In genomic region chr12:54956322-54956721, GRCh38 we compare ENCODE assay signal across 23 cellular contexts. TPM values are rescaled to one million over a fixed set of nuclear protein-coding genes. Genes with fewer than 3 reads are reported as not detected.
A peak's percentile ranks its signal among the peaks of the same experiment; 100 is the strongest.
DNase-seq lines count a peak whose midpoint lies in the region; ATAC-seq, FAIRE-seq and TF ChIP-seq lines count a peak whose summit lies in the region.
"Had no signal": no experiment of that assay in that cellular context is flagged by ENCODE, and none has a peak within 500 bp of the region (broad histone marks: within the 10 kb centered on the region; RNA-seq: fewer than 3 reads in every experiment).

No MANE protein-coding gene starts in this region.

- FAIRE-seq in D721Med (lab: Jason Lieb, UNC) = no peak
- FAIRE-seq: pancreas had no signal

- POLR2A ChIA-PET in T-cell (lab: Charles Lee) = interaction anchor here in 1 of 2 donors (0.7 kb wide), 1 partner anchor 94 kb away, joined by 3 read pairs; no protein-coding TSS in a partner anchor

- TF ChIP-seq CTCF in D721Med (IDR thresholded peaks at IDR 0.05; ENCODE audit: insufficient read depth, missing control alignments) = no peak

- peak in 1 of 4 experiments; percentile 14 for ATAC-seq in T-cell (replicated peaks in 1 of 4)
- ATAC-seq in stimulated activated memory B cell treated with anti-CD40 and anti-IgM and Interleukin-4, amounts not matched to agents 10 μg/mL and 1 μg/mL and 100 μg/mL, for 72 hours = no peak
- ATAC-seq: HCT116, heart right ventricle had no signal

- CTCF ChIA-PET in T-cell (lab: Charles Lee) = interaction anchor here (1.0 to 6.2 kb wide), 15 partner anchors 13 to 254 kb away, joined by 3 to 53 read pairs (median 7); partner anchors contain the start of gene MUCL1 (in 2 of the 2)

- no peak for DNase-seq in activated T-cell treated with anti-CD3 and anti-CD28 coated beads, Interleukin-2, amount 50 U/mL, for 24 hours
- DNase-seq in activated T-cell treated with anti-CD3 and anti-CD28 coated beads for 4 hours = no peak
- DNase-seq in T-cell = no peak
- DNase-seq in activated naive CD8-positive, alpha-beta T cell treated with anti-CD3 and anti-CD28 coated beads for 36 hours = no peak
- DNase-seq in D721Med (ENCODE audit: insufficient read length, low spot score) = no peak
- DNase-seq in stimulated activated CD4-positive, alpha-beta T cell treated with anti-CD3 and anti-CD28 coated beads, Interleukin-2, amount 100 ng/mL, for 48 hours = no peak
- DNase-seq: DMS153, erythroblast, foreskin fibroblast, heart right ventricle, nephron progenitor cell, pancreas, Peyer's patch, SJCRH30, spleen had no signal

- peaks cover 3% of the 10 kb centered on the region for H3K9me3 Mint-ChIP-seq in activated T-cell treated with anti-CD3 and anti-CD28 coated beads, Interleukin-2, amount 50 U/mL, for 24 hours
- no peaks in the 10 kb centered on the region for H3K9me3 Mint-ChIP-seq in T-cell
- H3K9me3 Mint-ChIP-seq in activated naive CD8-positive, alpha-beta T cell treated with anti-CD3 and anti-CD28 coated beads for 36 hours = peaks cover 13% of the 10 kb centered on the region
- peaks cover 3% of the 10 kb centered on the region for H3K9me3 Mint-ChIP-seq in stimulated activated memory B cell treated with anti-CD40 and anti-IgM and Interleukin-4, amounts not matched to agents 10 μg/mL and 1 μg/mL and 100 μg/mL, for 72 hours
- H3K9me3 Mint-ChIP-seq: mesothelial cell of epicardium had no signal

- H3K4me1 Mint-ChIP-seq in activated T-cell treated with anti-CD3 and anti-CD28 coated beads, Interleukin-2, amount 50 U/mL, for 24 hours (ENCODE audit: low read depth) = peaks cover 89% of the 10 kb centered on the region
- H3K4me1 Mint-ChIP-seq in T-cell = peaks cover 80 to 90% (median 86%) of the 10 kb centered on the region in 3 donors
- H3K4me1 Mint-ChIP-seq in activated naive CD8-positive, alpha-beta T cell treated with anti-CD3 and anti-CD28 coated beads for 36 hours = peaks cover 83% of the 10 kb centered on the region
- H3K4me1 Mint-ChIP-seq in stimulated activated memory B cell treated with anti-CD40 and anti-IgM and Interleukin-4, amounts not matched to agents 10 μg/mL and 1 μg/mL and 100 μg/mL, for 72 hours = peaks cover 49% of the 10 kb centered on the region

- H3K4me3 Mint-ChIP-seq in activated T-cell treated with anti-CD3 and anti-CD28 coated beads, Interleukin-2, amount 50 U/mL, for 24 hours = peak overlapping the region; percentile 35
- peak overlapping the region in 2 of 3 donors; percentile 21 to 61 for H3K4me3 Mint-ChIP-seq in T-cell
- H3K4me3 Mint-ChIP-seq in activated naive CD8-positive, alpha-beta T cell treated with anti-CD3 and anti-CD28 coated beads for 36 hours = peak overlapping the region; percentile 59
- H3K4me3 Mint-ChIP-seq in stimulated activated memory B cell treated with anti-CD40 and anti-IgM and Interleukin-4, amounts not matched to agents 10 μg/mL and 1 μg/mL and 100 μg/mL, for 72 hours = peak overlapping the region; percentile 39
- H3K4me3 Mint-ChIP-seq: mesothelial cell of epicardium, nephron progenitor cell, WTC11 had no signal

- H3K27ac Mint-ChIP-seq in activated T-cell treated with anti-CD3 and anti-CD28 coated beads, Interleukin-2, amount 50 U/mL, for 24 hours = peak overlapping the region; percentile 93
- peak overlapping the region; percentile 89 to 96 for H3K27ac Mint-ChIP-seq in T-cell
- H3K27ac Mint-ChIP-seq in activated naive CD8-positive, alpha-beta T cell treated with anti-CD3 and anti-CD28 coated beads for 36 hours = peak overlapping the region; percentile 89
- H3K27ac Mint-ChIP-seq in stimulated activated memory B cell treated with anti-CD40 and anti-IgM and Interleukin-4, amounts not matched to agents 10 μg/mL and 1 μg/mL and 100 μg/mL, for 72 hours = peak overlapping the region; percentile 78
- H3K27ac Mint-ChIP-seq: mesothelial cell of epicardium, nephron progenitor cell, WTC11 had no signal

- H3K27me3 Mint-ChIP-seq in activated T-cell treated with anti-CD3 and anti-CD28 coated beads, Interleukin-2, amount 50 U/mL, for 24 hours = no peaks in the 10 kb centered on the region
- H3K27me3 Mint-ChIP-seq in T-cell = no peaks in the 10 kb centered on the region
- H3K27me3 Mint-ChIP-seq in activated naive CD8-positive, alpha-beta T cell treated with anti-CD3 and anti-CD28 coated beads for 36 hours = no peaks in the 10 kb centered on the region
- no peaks in the 10 kb centered on the region for H3K27me3 Mint-ChIP-seq in stimulated activated memory B cell treated with anti-CD40 and anti-IgM and Interleukin-4, amounts not matched to agents 10 μg/mL and 1 μg/mL and 100 μg/mL, for 72 hours
- H3K27me3 Mint-ChIP-seq: IgD-negative memory B cell had no signal

- H3K36me3 Mint-ChIP-seq in activated T-cell treated with anti-CD3 and anti-CD28 coated beads, Interleukin-2, amount 50 U/mL, for 24 hours (ENCODE audit: low read depth) = peaks cover 98% of the 10 kb centered on the region
- H3K36me3 Mint-ChIP-seq in T-cell = peaks cover 73% of the 10 kb centered on the region
- peaks cover 88% of the 10 kb centered on the region for H3K36me3 Mint-ChIP-seq in activated naive CD8-positive, alpha-beta T cell treated with anti-CD3 and anti-CD28 coated beads for 36 hours
- peaks cover 87% of the 10 kb centered on the region for H3K36me3 Mint-ChIP-seq in stimulated activated memory B cell treated with anti-CD40 and anti-IgM and Interleukin-4, amounts not matched to agents 10 μg/mL and 1 μg/mL and 100 μg/mL, for 72 hours
- H3K36me3 Mint-ChIP-seq: mesothelial cell of epicardium had no signal

RNA-seq across cellular contexts. Expression of gene TESPA1, which starts 28.2 kb away (rescaled TPM):
- total RNA-seq in T-cell = 100 to 1,000 TPM; 141 to 215 (median 170) TPM
- total RNA-seq in activated naive CD8-positive, alpha-beta T cell treated with anti-CD3 and anti-CD28 coated beads for 36 hours = 10 to 100 TPM; 92.6 to 95.9 TPM
- total RNA-seq: chondrocyte, MCF 10A, NCI-H460, SJCRH30 had no signal
